14 cellular contexts compared by ENCODE assay signal in the genomic region with DNA sequence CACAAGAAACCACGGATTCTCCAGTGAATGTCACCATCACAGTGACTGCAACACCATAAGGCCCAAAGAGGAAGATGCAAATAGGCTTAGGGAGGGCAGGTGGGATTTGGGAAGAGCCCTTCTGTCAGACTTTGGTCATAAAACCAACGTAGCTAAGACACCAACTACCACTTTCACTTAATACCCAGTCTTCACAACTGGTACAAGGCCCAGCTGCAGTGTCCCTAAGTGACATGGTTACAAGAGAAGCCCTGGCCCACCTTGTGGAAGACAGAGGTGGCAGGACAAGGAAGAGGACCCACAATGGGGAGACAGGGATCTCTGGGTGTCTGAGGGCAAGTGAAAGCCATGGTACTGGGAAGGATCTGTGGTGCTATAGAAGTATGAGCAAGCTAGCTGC. TPM values are rescaled to one million over a fixed set of nuclear protein-coding genes. Genes with fewer than 3 reads are reported as not detected.
"Had no signal": no experiment of that assay in that cellular context is flagged by ENCODE, and none has a peak within 500 bp of the region (broad histone marks: within the 10 kb centered on the region; RNA-seq: fewer than 3 reads in every experiment).

No MANE protein-coding gene starts in this region.

- H3K4me1 Mint-ChIP-seq: natural killer cell had no signal

- ATAC-seq: activated CD4-positive, CD25-positive, alpha-beta regulatory T cell treated with anti-CD3 and anti-CD28 coated beads, Interleukin-2, amount 50 U/mL, for 24 hours; esophagus mucosa; natural killer cell; stimulated activated naive CD8-positive, alpha-beta T cell treated with anti-CD3 and anti-CD28 coated beads, Interleukin-15, Interleukin-2, amounts not matched to agents 100 U/mL and 50 U/mL, for 24 hours had no signal

- H3K36me3 ChIP-seq: left lung, upper lobe of left lung had no signal

- H3K27me3 Mint-ChIP-seq: activated naive CD8-positive, alpha-beta T cell treated with anti-CD3 and anti-CD28 coated beads, Interleukin-2, amount 10 ng/mL, durations not matched to agents 7 days and 5 days had no signal

- H3K27ac ChIP-seq: left lung, upper lobe of left lung had no signal

- H3K4me3 Mint-ChIP-seq: activated naive CD8-positive, alpha-beta T cell treated with anti-CD3 and anti-CD28 coated beads, Interleukin-2, amount 10 ng/mL, durations not matched to agents 7 days and 5 days; natural killer cell had no signal

- H3K36me3 Mint-ChIP-seq: natural killer cell had no signal

- H3K27ac Mint-ChIP-seq: activated naive CD8-positive, alpha-beta T cell treated with anti-CD3 and anti-CD28 coated beads, Interleukin-2, amount 10 ng/mL, durations not matched to agents 7 days and 5 days; natural killer cell had no signal

- H3K9me3 ChIP-seq: left lung, upper lobe of left lung had no signal

- H3K27me3 ChIP-seq: left lung, upper lobe of left lung had no signal

- DNase-seq: activated CD4-positive, alpha-beta T cell treated with anti-CD3 and anti-CD28 coated beads, Interleukin-2, amount 50 U/mL, for 1 hour; activated CD8-positive, alpha-beta memory T cell treated with anti-CD3 and anti-CD28 coated beads for 24 hours; activated naive CD8-positive, alpha-beta T cell treated with anti-CD3 and anti-CD28 coated beads, Interleukin-2, amount 10 ng/mL, durations not matched to agents 7 days and 5 days; mesendoderm; natural killer cell; small intestine; stimulated activated CD4-positive, alpha-beta T cell treated with anti-CD3 and anti-CD28 coated beads, Interleukin-4, amount 100 ng/mL, for 4 hours; stimulated activated CD8-positive, alpha-beta memory T cell treated with anti-CD3 and anti-CD28 coated beads, Interleukin-4, amount 100 ng/mL, for 48 hours; stimulated activated naive CD8-positive, alpha-beta T cell treated with anti-CD3 and anti-CD28 coated beads, Interleukin-15, Interleukin-2, amounts not matched to agents 100 U/mL and 50 U/mL, for 24 hours had no signal

- H3K4me3 ChIP-seq: left lung, upper lobe of left lung had no signal

- H3K9me3 Mint-ChIP-seq: activated naive CD8-positive, alpha-beta T cell treated with anti-CD3 and anti-CD28 coated beads, Interleukin-2, amount 10 ng/mL, durations not matched to agents 7 days and 5 days; natural killer cell had no signal

RNA-seq across cellular contexts. Expression of a gene that starts 10.0 kb away (rescaled TPM):
- total RNA-seq: activated naive CD8-positive, alpha-beta T cell treated with anti-CD3 and anti-CD28 coated beads, Interleukin-2, amount 10 ng/mL, durations not matched to agents 7 days and 5 days; esophagus mucosa; natural killer cell had no signal

RNA-seq across cellular contexts. Expression of a gene that starts 51.5 kb away (rescaled TPM):
- total RNA-seq: activated naive CD8-positive, alpha-beta T cell treated with anti-CD3 and anti-CD28 coated beads, Interleukin-2, amount 10 ng/mL, durations not matched to agents 7 days and 5 days; esophagus mucosa; natural killer cell; posterior vena cava had no signal
